In genomic region chr5:124713595-124713994, GRCh38 we compare ENCODE assay signal across 18 cellular contexts. TPM values are rescaled to one million over a fixed set of nuclear protein-coding genes. Genes with fewer than 3 reads are reported as not detected.
"Had no signal": no experiment of that assay in that cellular context is flagged by ENCODE, and none has a peak within 500 bp of the region (broad histone marks: within the 10 kb centered on the region; RNA-seq: fewer than 3 reads in every experiment).

No MANE protein-coding gene starts in this region.

- H3K36me3 Mint-ChIP-seq: activated naive CD8-positive, alpha-beta T cell treated with anti-CD3 and anti-CD28 coated beads, Interleukin-2, amount 10 ng/mL, durations not matched to agents 7 days and 5 days; natural killer cell had no signal

- H3K4me3 Mint-ChIP-seq: activated naive CD8-positive, alpha-beta T cell treated with anti-CD3 and anti-CD28 coated beads, Interleukin-2, amount 10 ng/mL, durations not matched to agents 7 days and 5 days; activated T-cell treated with anti-CD3 and anti-CD28 coated beads, Interleukin-2, amount 50 U/mL, for 4 hours; endodermal cell; natural killer cell had no signal

- DNase-seq: activated CD4-positive, CD25-positive, alpha-beta regulatory T cell; activated gamma-delta T cell treated with Interleukin-2 at 50 U/mL for 16 hours; activated naive CD8-positive, alpha-beta T cell treated with anti-CD3 and anti-CD28 coated beads, Interleukin-2, amount 10 ng/mL, durations not matched to agents 7 days and 5 days; activated T-cell treated with anti-CD3 and anti-CD28 coated beads, Interleukin-2, amount 50 U/mL, for 4 hours; anterior cingulate cortex; dermis blood vessel endothelial cell; endodermal cell; head of caudate nucleus; left cardiac atrium; mammary epithelial cell; mucosa of descending colon; natural killer cell; sigmoid colon; stimulated activated CD4-positive, alpha-beta T cell treated with anti-CD3 and anti-CD28 coated beads, Interleukin-2, amount 100 ng/mL, for 24 hours; stimulated activated naive CD4-positive, alpha-beta T cell treated with Interleukin-2 at 50 U/mL for 16 hours; T-helper 1 cell; upper lobe of left lung had no signal

- ATAC-seq: activated T-cell treated with anti-CD3 and anti-CD28 coated beads, Interleukin-2, amount 50 U/mL, for 4 hours; left cardiac atrium; mucosa of descending colon; natural killer cell had no signal

- H3K9me3 Mint-ChIP-seq: activated naive CD8-positive, alpha-beta T cell treated with anti-CD3 and anti-CD28 coated beads, Interleukin-2, amount 10 ng/mL, durations not matched to agents 7 days and 5 days; activated T-cell treated with anti-CD3 and anti-CD28 coated beads, Interleukin-2, amount 50 U/mL, for 4 hours; endodermal cell had no signal

- H3K27me3 ChIP-seq: esophagus muscularis mucosa, sigmoid colon, upper lobe of left lung had no signal

- H3K4me1 Mint-ChIP-seq: activated naive CD8-positive, alpha-beta T cell treated with anti-CD3 and anti-CD28 coated beads, Interleukin-2, amount 10 ng/mL, durations not matched to agents 7 days and 5 days; natural killer cell had no signal

- H3K36me3 ChIP-seq: esophagus muscularis mucosa, sigmoid colon, upper lobe of left lung had no signal

- H3K9me3 ChIP-seq: esophagus muscularis mucosa, mucosa of descending colon, sigmoid colon, upper lobe of left lung had no signal

- H3K27ac ChIP-seq: esophagus muscularis mucosa, sigmoid colon had no signal

- H3K4me3 ChIP-seq: esophagus muscularis mucosa, mucosa of descending colon, sigmoid colon, upper lobe of left lung had no signal

- H3K27ac Mint-ChIP-seq: activated naive CD8-positive, alpha-beta T cell treated with anti-CD3 and anti-CD28 coated beads, Interleukin-2, amount 10 ng/mL, durations not matched to agents 7 days and 5 days; natural killer cell had no signal

- H3K27me3 Mint-ChIP-seq: activated naive CD8-positive, alpha-beta T cell treated with anti-CD3 and anti-CD28 coated beads, Interleukin-2, amount 10 ng/mL, durations not matched to agents 7 days and 5 days had no signal

RNA-seq across cellular contexts. Expression of gene ZNF608, which starts 32.8 kb away (rescaled TPM):
- total RNA-seq: activated naive CD8-positive, alpha-beta T cell treated with anti-CD3 and anti-CD28 coated beads, Interleukin-2, amount 10 ng/mL, durations not matched to agents 7 days and 5 days had no signal
